ENCODE assay signal across 13 cellular contexts in genomic region chr16:19393226-19394074, GRCh38. TPM values are rescaled to one million over a fixed set of nuclear protein-coding genes. Genes with fewer than 3 reads are reported as not detected.
DNase-seq lines count a peak whose midpoint lies in the region; FAIRE-seq and TF ChIP-seq lines count a peak whose summit lies in the region.
"Had no signal": no experiment of that assay in that cellular context is flagged by ENCODE, and none has a peak within 500 bp of the region (broad histone marks: within the 10 kb centered on the region; RNA-seq: fewer than 3 reads in every experiment).

No MANE protein-coding gene starts in this region.

- DNase-seq in Caki2 (ENCODE audit: low read depth) (peak; percentile 90), MV-4-11 (lab: John Stamatoyannopoulos, UW) (peak; percentile 57), hepatic stellate cell (ENCODE audit: low spot score) (no peak), superior temporal gyrus (ENCODE audit: extremely low spot score) (no peak), D721Med (ENCODE audit: insufficient read length, low spot score) (no peak), foreskin fibroblast (no peak)
- DNase-seq: activated CD8-positive, alpha-beta memory T cell treated with anti-CD3 and anti-CD28 coated beads for 24 hours had no signal

- H3K27me3 ChIP-seq in ectodermal cell (ENCODE audit: control insufficient read depth, insufficient read depth, low read length, poor library complexity, severe bottlenecking): no peaks in the 10 kb centered on the region
- no peaks in the 10 kb centered on the region for H3K27me3 ChIP-seq in mucosa of stomach (ENCODE audit: control insufficient read depth, insufficient read depth, low read length)

- H3K9me3 ChIP-seq in ectodermal cell (ENCODE audit: control insufficient read depth, low read length) (no peaks in the 10 kb centered on the region), mucosa of stomach (ENCODE audit: control insufficient read depth, low read length) (no peaks in the 10 kb centered on the region)
- H3K9me3 ChIP-seq: neutrophil had no signal

- TF ChIP-seq CTCF in D721Med (IDR thresholded peaks at IDR 0.05; ENCODE audit: insufficient read depth, missing control alignments) (no peak), foreskin fibroblast (IDR thresholded peaks at IDR 0.05; ENCODE audit: low read depth, low read length) (no peak)

- H3K4me3 ChIP-seq in ectodermal cell (ENCODE audit: insufficient read depth, low read depth, low read length): peak overlapping the region; percentile 15
- peak overlapping the region; percentile 48 for H3K4me3 ChIP-seq in mucosa of stomach (ENCODE audit: low read length)
- H3K4me3 ChIP-seq in foreskin fibroblast (ENCODE audit: low read depth in 1 of 2, low read length in 2 of 2): no peak overlapping the region

- H3K9ac ChIP-seq in mucosa of stomach (ENCODE audit: low read length): peak overlapping the region; percentile 98

- 67 to 69% methylated on average over 13 of the region's 13 CpGs for whole genome bisulfite sequencing in ectodermal cell, 2 experiments

- H3K4me1 ChIP-seq in ectodermal cell (ENCODE audit: control insufficient read depth, insufficient read depth, low read length): peaks cover 19% of the 10 kb centered on the region
- peaks cover 36% of the 10 kb centered on the region for H3K4me1 ChIP-seq in mucosa of stomach (ENCODE audit: control insufficient read depth, insufficient read depth, low read length)

- FAIRE-seq in D721Med (lab: Jason Lieb, UNC): no peak
- FAIRE-seq: GM12891 had no signal

- H3K36me3 ChIP-seq in ectodermal cell (ENCODE audit: control insufficient read depth, insufficient read depth, low read length) (no peaks in the 10 kb centered on the region), mucosa of stomach (ENCODE audit: control insufficient read depth, insufficient read depth, low read length) (peaks cover 4% of the 10 kb centered on the region)
- H3K36me3 ChIP-seq: neutrophil had no signal

- H3K27ac ChIP-seq in ectodermal cell (ENCODE audit: insufficient read depth, low read depth, low read length, poor library complexity, severe bottlenecking): peak overlapping the region; percentile 95
- H3K27ac ChIP-seq: neutrophil had no signal

- in situ Hi-C loops in Caki2 (cut with HindIII; ENCODE audit: low pct_unique_long_range_greater_than_20kb, low sequenced_read_pairs): no loop called here

RNA-seq across cellular contexts. Expression of gene TMC5, which starts 24.2 kb away (rescaled TPM):
- total RNA-seq in Caki2 (2014; rRNA removed; shearing (Covaris generic); ENCODE audit: low replicate concordance): 0.10 and 4.7 TPM in 2 replicates
- polyA plus RNA-seq in ectodermal cell (2013, experiment 1 of 4): 5.4 TPM
- polyA plus RNA-seq in ectodermal cell (2013, experiment 2 of 4): 2.9 TPM
- 1.8 TPM for polyA plus RNA-seq in ectodermal cell (2013, experiment 3 of 4)
- polyA plus RNA-seq in ectodermal cell (2013, experiment 4 of 4): 2.1 TPM
- total RNA-seq: glomerular endothelial cell had no signal
- polyA plus RNA-seq: BJ had no signal

Comparison
In these comparisons a context has a peak if more than half of its experiments do, and no peak if none do; other contexts are left out.
1. DNase-seq: peak in Caki2 (single experiment) and MV-4-11 (single experiment); none in hepatic stellate cell (single experiment), superior temporal gyrus (single experiment), D721Med (single experiment) and foreskin fibroblast (0 of 2).
2. H3K4me3 ChIP-seq: peak in ectodermal cell (single experiment) and mucosa of stomach (single experiment); none in foreskin fibroblast (0 of 2).